ENCODE assay signal across 27 cellular contexts in the genomic region with DNA sequence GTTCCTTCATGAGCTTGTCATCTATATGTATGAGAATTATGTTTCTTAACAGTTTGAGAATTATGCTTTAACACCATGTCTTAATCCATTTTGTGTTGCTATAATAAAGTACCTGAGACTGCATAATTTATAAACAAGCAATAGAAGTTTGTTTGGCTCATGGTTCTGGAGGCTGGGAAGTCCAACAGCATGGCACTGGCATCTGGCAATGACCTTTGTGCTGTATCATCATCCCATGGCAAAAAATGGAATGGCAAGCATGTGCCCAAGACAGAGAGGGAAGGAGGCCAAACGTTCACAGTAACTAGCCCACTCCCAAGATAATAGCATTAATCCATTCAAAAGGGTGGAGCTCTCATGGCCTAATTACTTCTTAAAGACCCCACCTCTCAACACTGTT.
"Had no signal": no experiment of that assay in that cellular context is flagged by ENCODE, and none has a peak within 500 bp of the region (broad histone marks: within the 10 kb centered on the region; RNA-seq: fewer than 3 reads in every experiment).

No MANE protein-coding gene starts in this region.

- ATAC-seq: effector memory CD8-positive, alpha-beta T cell; esophagus mucosa; foreskin keratinocyte; gastrocnemius medialis; gastroesophageal sphincter; heart left ventricle; heart right ventricle had no signal

- DNase-seq: colonic mucosa; cortex of kidney; dermis blood vessel endothelial cell; dorsolateral prefrontal cortex; effector CD4-positive, alpha-beta T cell; effector CD8-positive, alpha-beta T cell; effector memory CD4-positive, alpha-beta T cell; effector memory CD8-positive, alpha-beta T cell; endodermal cell; erythroblast; esophagus squamous epithelium; foreskin fibroblast; foreskin keratinocyte; foreskin melanocyte; gastrocnemius medialis; glutamatergic neuron; heart left ventricle; heart right ventricle had no signal

- H3K36me3 ChIP-seq: colonic mucosa, esophagus muscularis mucosa, esophagus squamous epithelium, gastrocnemius medialis, gastroesophageal sphincter, heart left ventricle, heart right ventricle had no signal

- H3K4me1 ChIP-seq: colonic mucosa, esophagus muscularis mucosa, esophagus squamous epithelium, foreskin keratinocyte, gastrocnemius medialis, gastroesophageal sphincter, heart left ventricle, heart right ventricle had no signal

- H3K4me3 ChIP-seq: colonic mucosa, coronary artery, dorsolateral prefrontal cortex, esophagus muscularis mucosa, esophagus squamous epithelium, gastrocnemius medialis, gastroesophageal sphincter, heart left ventricle, heart right ventricle had no signal

- H3K27ac ChIP-seq: colonic mucosa, coronary artery, dorsolateral prefrontal cortex, epithelial cell of prostate, esophagus muscularis mucosa, esophagus squamous epithelium, foreskin keratinocyte, gastrocnemius medialis, gastroesophageal sphincter, heart left ventricle, heart right ventricle had no signal

- FAIRE-seq: colon, endometrium, endothelial cell of umbilical vein, frontal cortex had no signal

- H3K27me3 ChIP-seq: colonic mucosa, esophagus squamous epithelium, gastrocnemius medialis, gastroesophageal sphincter, heart left ventricle, heart right ventricle had no signal

- H3K9me3 ChIP-seq: colonic mucosa, esophagus squamous epithelium, gastrocnemius medialis had no signal
